Comparison of ENCODE assay signal across 9 cellular contexts in the genomic region with DNA sequence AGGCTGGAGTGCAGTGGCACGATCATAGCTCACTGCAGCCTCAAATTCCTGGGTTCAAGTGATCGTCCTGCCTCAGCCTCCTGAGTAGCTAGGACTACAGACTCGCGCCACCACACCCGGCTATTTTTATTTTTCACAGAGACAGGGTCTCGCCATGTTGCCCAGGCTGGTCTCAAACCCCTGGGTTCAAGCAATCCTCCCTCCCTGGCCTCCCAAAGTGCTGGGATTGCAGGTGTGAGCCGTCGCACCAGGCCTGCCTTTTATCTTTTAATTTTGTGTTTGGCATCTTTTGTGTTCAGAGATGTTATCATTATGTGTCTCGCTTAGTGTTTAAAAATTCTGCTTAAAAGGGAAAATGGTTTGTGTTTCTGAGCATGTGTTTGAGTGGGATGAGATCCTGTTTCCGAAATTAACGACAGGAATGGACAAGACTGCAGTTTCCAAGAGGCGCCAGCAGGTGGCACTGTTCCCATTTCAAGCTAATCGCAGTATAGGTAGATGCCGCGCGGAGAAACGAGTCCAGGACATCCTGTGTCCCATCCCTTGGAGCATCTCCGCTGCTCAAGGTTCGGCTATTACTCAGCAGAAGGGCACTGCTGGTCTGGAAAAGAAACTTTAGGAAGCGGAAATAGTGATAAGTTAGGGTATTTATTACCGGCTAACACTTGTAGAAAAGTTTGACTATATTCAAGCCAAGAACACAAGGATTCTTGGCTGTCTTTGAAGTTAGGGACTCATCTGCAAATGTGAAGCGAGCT. TPM values are rescaled to one million over a fixed set of nuclear protein-coding genes. Genes with fewer than 3 reads are reported as not detected.
DNase-seq lines count a peak whose midpoint lies in the region; ATAC-seq and TF ChIP-seq lines count a peak whose summit lies in the region.
"Had no signal": no experiment of that assay in that cellular context is flagged by ENCODE, and none has a peak within 500 bp of the region (broad histone marks: within the 10 kb centered on the region; RNA-seq: fewer than 3 reads in every experiment).

No MANE protein-coding gene starts in this region.

- ATAC-seq in SK-N-SH treated with all-trans-retinoic acid at 6 μM for 48 hours (peak; percentile 96), Right ventricle myocardium superior (ENCODE audit: poor library complexity) (peak; percentile 95)
- peak; percentile 74 to 91 for ATAC-seq in activated naive CD4-positive, alpha-beta T cell treated with anti-CD3 and anti-CD28 coated beads, Interleukin-2, amount 50 U/mL, for 72 hours

- no peak overlapping the region for H3K27ac Mint-ChIP-seq in activated naive CD4-positive, alpha-beta T cell treated with anti-CD3 and anti-CD28 coated beads, Interleukin-2, amount 50 U/mL, for 72 hours

- WGBS in prostate gland = 27% methylated on average over 22 of the region's 22 CpGs

- H3K4me3 ChIP-seq in HFF-Myc (replicated peaks; ENCODE audit: low read depth, low read length) = no peak overlapping the region
- no peak overlapping the region for H3K4me3 ChIP-seq in prostate gland
- H3K4me3 ChIP-seq in vagina = no peak overlapping the region
- H3K4me3 ChIP-seq: skin epidermis had no signal

- H3K36me3 ChIP-seq in prostate gland (no peaks in the 10 kb centered on the region), vagina (no peaks in the 10 kb centered on the region)

- TF ChIP-seq POLR2A in prostate gland (IDR thresholded peaks at IDR 0.05) (no peak), vagina (IDR thresholded peaks at IDR 0.05) (no peak)

- POLR2A ChIA-PET in GM10248 (lab: Yijun Ruan, JAX) = no interaction called here

- intact Hi-C loops in Right ventricle myocardium superior (cut with DNase I) (loop anchor here (5.0 kb wide), 1 partner anchor 187 kb away; no protein-coding TSS in a partner anchor), prostate gland (cut with DNase I) (loop anchor here (2.0 to 10.0 kb wide), 3 partner anchors 54 to 454 kb away; no protein-coding TSS in a partner anchor), vagina (cut with DNase I) (loop anchor here (5.0 kb wide), 1 partner anchor 197 kb away; no protein-coding TSS in a partner anchor)

- H3K27ac ChIP-seq in prostate gland (no peak overlapping the region), vagina (no peak overlapping the region)
- H3K27ac ChIP-seq: skin epidermis had no signal

- no peaks in the 10 kb centered on the region for H3K9me3 Mint-ChIP-seq in activated naive CD4-positive, alpha-beta T cell treated with anti-CD3 and anti-CD28 coated beads, Interleukin-2, amount 50 U/mL, for 72 hours

- DNase-seq in GM10248 (ENCODE audit: extremely low spot score) (peak; percentile 76), HFF-Myc (ENCODE audit: extremely low read depth, low read depth) (peak; percentile 76), NCI-H1048 (lab: John Stamatoyannopoulos, UW) (peak; percentile 58), Right ventricle myocardium superior (peak; percentile 90), prostate gland (ENCODE audit: low spot score) (peak; percentile 79), vagina (ENCODE audit: extremely low spot score in 2 of 2) (peak in 1 of 2 donors; percentile 90)
- DNase-seq in activated naive CD4-positive, alpha-beta T cell treated with anti-CD3 and anti-CD28 coated beads, Interleukin-2, amount 50 U/mL, for 72 hours (ENCODE audit: low spot score in 2 of 2) = peak; percentile 64 to 75

- no peaks in the 10 kb centered on the region for H3K9me3 ChIP-seq in prostate gland
- H3K9me3 ChIP-seq in vagina = no peaks in the 10 kb centered on the region

- no peaks in the 10 kb centered on the region for H3K4me1 ChIP-seq in prostate gland (replicated peaks)
- no peaks in the 10 kb centered on the region for H3K4me1 ChIP-seq in vagina

- H3K36me3 Mint-ChIP-seq in activated naive CD4-positive, alpha-beta T cell treated with anti-CD3 and anti-CD28 coated beads, Interleukin-2, amount 50 U/mL, for 72 hours = no peaks in the 10 kb centered on the region

- no peaks in the 10 kb centered on the region for H3K27me3 ChIP-seq in prostate gland (replicated peaks; ENCODE audit: insufficient read depth)
- no peaks in the 10 kb centered on the region for H3K27me3 ChIP-seq in vagina

- TF ChIP-seq CTCF in GM10248 (IDR thresholded peaks at IDR 0.05; ENCODE audit: control extremely low read depth, extremely low read depth, low read depth, missing control alignments) (peak; percentile 90), HFF-Myc (IDR thresholded peaks at IDR 0.05; ENCODE audit: low read depth, low read length, missing control alignments) (peak; percentile 87), prostate gland (IDR thresholded peaks at IDR 0.05) (peak; percentile 82 to 93 (median 86)), vagina (IDR thresholded peaks at IDR 0.05) (peak; percentile 74 to 88 (median 85))

- CTCF ChIA-PET in GM10248 (lab: Yijun Ruan, JAX) = interaction anchor here (0.6 to 8.9 kb wide), 37 partner anchors 10 to 416 kb away, joined by 3 to 166 read pairs (median 4); partner anchors contain the start of gene ST7

TF ChIP-seq in SK-N-SH treated with all-trans-retinoic acid at 6 μM for 48 hours, 23 proteins besides CTCF, POLR2A, EP300 and RAD21 (continues in another document):
- TF ChIP-seq POU6F1 (CRISPR knock-in tag; IDR thresholded peaks at IDR 0.05; ENCODE audit: borderline replicate concordance, low read depth) (no peak), ZNF8 (CRISPR knock-in tag; IDR thresholded peaks at IDR 0.05) (no peak), CREB5 (CRISPR knock-in tag; IDR thresholded peaks at IDR 0.05; ENCODE audit: low read depth) (no peak), CSRNP3 (CRISPR knock-in tag; IDR thresholded peaks at IDR 0.05) (no peak), SNAI2 (CRISPR knock-in tag; IDR thresholded peaks at IDR 0.05) (no peak), PPARA (CRISPR knock-in tag; IDR thresholded peaks at IDR 0.05; ENCODE audit: borderline replicate concordance) (no peak), ARNTL (CRISPR knock-in tag; IDR thresholded peaks at IDR 0.05; ENCODE audit: borderline replicate concordance, low read depth) (no peak), BACH2 (CRISPR knock-in tag; IDR thresholded peaks at IDR 0.05; ENCODE audit: borderline replicate concordance) (no peak), TOX (CRISPR knock-in tag; IDR thresholded peaks at IDR 0.05; ENCODE audit: borderline replicate concordance) (no peak), RARB (CRISPR knock-in tag; IDR thresholded peaks at IDR 0.05) (no peak), ESRRG (CRISPR knock-in tag; IDR thresholded peaks at IDR 0.05) (no peak), ZFP3 (CRISPR knock-in tag; IDR thresholded peaks at IDR 0.05) (no peak)

RNA-seq across cellular contexts. Expression of gene ST7, which starts 23.0 kb away (rescaled TPM):
- 1 to 10 TPM; 4.0 to 5.8 TPM for total RNA-seq in activated naive CD4-positive, alpha-beta T cell treated with anti-CD3 and anti-CD28 coated beads, Interleukin-2, amount 50 U/mL, for 72 hours
- total RNA-seq in Right ventricle myocardium superior (29.7 TPM), prostate gland (10 to 100 TPM; 18.7 to 27.5 TPM), vagina (15.2 TPM)
